8 cellular contexts compared by ENCODE assay signal in the genomic region with DNA sequence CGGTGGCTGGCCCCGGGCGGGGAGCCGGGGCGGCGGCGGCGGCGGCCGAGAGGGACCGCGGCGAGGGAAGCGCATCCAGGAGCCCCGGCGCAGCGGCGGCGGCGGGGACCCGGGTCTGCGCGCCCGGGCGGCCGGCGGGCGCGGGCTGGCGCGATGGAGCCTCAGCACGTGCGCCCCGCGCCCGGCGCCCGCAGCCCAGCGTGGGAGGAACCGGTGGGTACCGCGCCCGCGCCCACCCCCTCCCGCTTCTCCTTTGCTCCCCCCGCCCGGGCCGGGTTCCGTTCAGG. TPM values are rescaled to one million over a fixed set of nuclear protein-coding genes. Genes with fewer than 3 reads are reported as not detected.
DNase-seq lines count a peak whose midpoint lies in the region; ATAC-seq and TF ChIP-seq lines count a peak whose summit lies in the region.

No MANE protein-coding gene starts in this region.

- H3K4me3 ChIP-seq in cardiac muscle cell (peak overlapping the region; percentile 55), right lobe of liver (peak overlapping the region; percentile 67 to 88 (median 79)), aorta (ENCODE audit: low read length in 2 of 2) (peak overlapping the region; percentile 81 to 95)

- H3K4me1 ChIP-seq in cardiac muscle cell (ENCODE audit: low read depth) (no peaks in the 10 kb centered on the region), right lobe of liver (peaks cover 0 to 11% (median 2%) of the 10 kb centered on the region in 4 donors), aorta (ENCODE audit: control insufficient read depth in 1 of 2, insufficient read depth in 2 of 2, low read length in 2 of 2) (no peaks in the 10 kb centered on the region)

- TF ChIP-seq POLR2A in right lobe of liver (IDR thresholded peaks at IDR 0.05): no peak

- peaks cover 2% of the 10 kb centered on the region for H3K36me3 Mint-ChIP-seq in activated naive CD8-positive, alpha-beta T cell treated with anti-CD3 and anti-CD28 coated beads, Interleukin-2, amount 10 ng/mL, durations not matched to agents 7 days and 5 days

- peak overlapping the region; percentile 80 for H3K4me3 Mint-ChIP-seq in activated naive CD8-positive, alpha-beta T cell treated with anti-CD3 and anti-CD28 coated beads, Interleukin-2, amount 10 ng/mL, durations not matched to agents 7 days and 5 days

- H3K4me1 Mint-ChIP-seq in activated naive CD8-positive, alpha-beta T cell treated with anti-CD3 and anti-CD28 coated beads, Interleukin-2, amount 10 ng/mL, durations not matched to agents 7 days and 5 days: peaks cover 15% of the 10 kb centered on the region

- H3K27me3 ChIP-seq in cardiac muscle cell (peaks cover 20% of the 10 kb centered on the region), right lobe of liver (no peaks in the 10 kb centered on the region), aorta (ENCODE audit: control insufficient read depth in 1 of 2, insufficient read depth in 2 of 2, low read length in 1 of 2) (no peaks in the 10 kb centered on the region)

- no peak for TF ChIP-seq CTCF in cardiac muscle cell (IDR thresholded peaks at IDR 0.05; ENCODE audit: low read depth, low read length)
- no peak for TF ChIP-seq CTCF in right lobe of liver (IDR thresholded peaks at IDR 0.05)

- 0% methylated on average over 5 of the region's 49 CpGs for WGBS in right lobe of liver (ENCODE audit: insufficient coverage, low coverage, low lambda C conversion rate, missing lambda C conversion rate)
- 0 to 1% methylated on average over 18 to 49 of the region's 49 CpGs for WGBS in aorta, 2 donors

- POLR2A ChIA-PET in activated naive CD8-positive, alpha-beta T cell treated with anti-CD3 and anti-CD28 coated beads, Interleukin-2, amount 10 ng/mL, durations not matched to agents 7 days and 5 days (lab: Charles Lee): no interaction called here

- H3K9me3 Mint-ChIP-seq in activated naive CD8-positive, alpha-beta T cell treated with anti-CD3 and anti-CD28 coated beads, Interleukin-2, amount 10 ng/mL, durations not matched to agents 7 days and 5 days: peaks cover under 1% of the 10 kb centered on the region

- H3K27ac ChIP-seq in cardiac muscle cell (peak overlapping the region; percentile 98), right lobe of liver (peak overlapping the region in 2 of 3 donors; percentile 75 to 82), aorta (ENCODE audit: low read depth in 1 of 2, low read length in 2 of 2) (peak overlapping the region; percentile 69 to 79)

- DNase-seq in cardiac muscle cell (ENCODE audit: low read depth in 1 of 2, low spot score in 1 of 2): no peak
- no peak for DNase-seq in left cardiac atrium
- no peak for DNase-seq in activated naive CD8-positive, alpha-beta T cell treated with anti-CD3 and anti-CD28 coated beads, Interleukin-2, amount 10 ng/mL, durations not matched to agents 7 days and 5 days
- DNase-seq in right lobe of liver: peak in 1 of 3 donors; percentile 59
- DNase-seq in aorta: no peak
- DNase-seq in stimulated activated CD8-positive, alpha-beta memory T cell treated with anti-CD3 and anti-CD28 coated beads, Interleukin-4, amount 100 ng/mL, for 48 hours: no peak
- no peak for DNase-seq in NCI-H187 (lab: John Stamatoyannopoulos, UW)
- no peak for DNase-seq in dedifferentiated amniotic fluid mesenchymal stem cell (ENCODE audit: extremely low spot score)

- intact Hi-C loops in left cardiac atrium (cut with DNase I) (loop anchor here in 1 of 2 donors (10.0 kb wide), 1 partner anchor 64 kb away; no protein-coding TSS in a partner anchor), right lobe of liver (cut with DNase I) (loop anchor here in 1 of 2 donors (10.0 kb wide), 1 partner anchor 76 kb away; a partner anchor contains a TSS), aorta (cut with DNase I) (loop anchor here in 1 of 2 donors (5.0 to 10.0 kb wide), 3 partner anchors 78 to 376 kb away; a partner anchor contains a TSS)

- no peak for ATAC-seq in left cardiac atrium
- no peak for ATAC-seq in activated naive CD8-positive, alpha-beta T cell treated with anti-CD3 and anti-CD28 coated beads, Interleukin-2, amount 10 ng/mL, durations not matched to agents 7 days and 5 days (ENCODE audit: low read depth)
- no peak for ATAC-seq in right lobe of liver
- ATAC-seq in aorta (ENCODE audit: low FRiP score): no peak

- no peaks in the 10 kb centered on the region for H3K36me3 ChIP-seq in cardiac muscle cell
- H3K36me3 ChIP-seq in right lobe of liver: no peaks in the 10 kb centered on the region
- H3K36me3 ChIP-seq in aorta (ENCODE audit: control insufficient read depth in 1 of 2, insufficient read depth in 2 of 2, low read length in 1 of 2): no peaks in the 10 kb centered on the region

- H3K9me3 ChIP-seq in cardiac muscle cell (ENCODE audit: low read depth) (no peaks in the 10 kb centered on the region), right lobe of liver (no peaks in the 10 kb centered on the region), aorta (ENCODE audit: control insufficient read depth, low read length) (no peaks in the 10 kb centered on the region)

- peaks cover 6% of the 10 kb centered on the region for H3K27me3 Mint-ChIP-seq in activated naive CD8-positive, alpha-beta T cell treated with anti-CD3 and anti-CD28 coated beads, Interleukin-2, amount 10 ng/mL, durations not matched to agents 7 days and 5 days

- H3K27ac Mint-ChIP-seq in activated naive CD8-positive, alpha-beta T cell treated with anti-CD3 and anti-CD28 coated beads, Interleukin-2, amount 10 ng/mL, durations not matched to agents 7 days and 5 days: no peak overlapping the region

RNA-seq across cellular contexts. Expression of a gene that starts 7.8 kb away (rescaled TPM):
- 3.8 and 11.2 TPM in 2 replicates for total RNA-seq in cardiac muscle cell
- 2.0 and 3.2 TPM in 2 replicates for polyA plus RNA-seq in cardiac muscle cell
- total RNA-seq in left cardiac atrium: 1 to 10 TPM; 4.0 to 8.8 TPM
- 10 to 100 TPM; 18.9 to 19.1 TPM for total RNA-seq in activated naive CD8-positive, alpha-beta T cell treated with anti-CD3 and anti-CD28 coated beads, Interleukin-2, amount 10 ng/mL, durations not matched to agents 7 days and 5 days
- total RNA-seq in right lobe of liver: 1 to 10 TPM in 5 of 6 experiments, under 1 TPM in 1; 0.95 to 5.1 (median 2.2) TPM
- total RNA-seq in aorta: 10 to 100 TPM; 28.9 to 32.8 TPM
- 1 to 10 TPM in 1 of 2 donors, under 1 TPM in 1; 0.88 to 3.9 TPM for polyA plus RNA-seq in aorta
